In the genomic region with DNA sequence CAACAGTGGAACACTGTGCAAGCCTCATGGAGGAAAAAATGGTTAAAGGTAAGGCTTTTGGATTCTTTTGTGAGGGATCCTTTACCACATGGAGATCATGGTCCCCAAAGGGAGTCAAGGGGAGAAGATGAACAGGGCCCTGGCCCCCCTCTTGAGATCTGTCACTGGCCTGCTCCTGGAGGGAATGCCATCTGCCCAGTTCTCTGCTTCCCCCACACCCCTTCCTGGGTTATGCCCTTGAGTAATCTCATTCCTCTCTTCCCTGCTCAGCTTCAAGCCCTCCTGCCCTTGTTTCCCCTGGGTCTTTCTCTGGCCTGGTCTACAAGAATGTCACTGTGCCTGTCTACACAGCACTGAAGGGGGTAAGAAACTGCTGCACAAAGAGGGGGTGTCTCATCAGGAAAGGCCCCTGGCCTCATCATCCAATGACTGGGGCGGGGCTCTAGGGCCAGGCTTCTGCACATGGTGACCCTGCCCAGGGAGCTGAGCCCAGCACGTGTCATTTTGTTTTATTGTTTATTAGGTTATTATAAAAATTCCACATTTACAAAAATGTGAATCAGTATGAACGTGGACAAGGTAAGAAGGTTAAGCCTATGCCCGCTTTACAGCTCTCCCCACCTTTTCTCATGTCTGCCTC, we compare ENCODE assay signal across 18 cellular contexts. TPM values are rescaled to one million over a fixed set of nuclear protein-coding genes. Genes with fewer than 3 reads are reported as not detected.
"Had no signal": no experiment of that assay in that cellular context is flagged by ENCODE, and none has a peak within 500 bp of the region (broad histone marks: within the 10 kb centered on the region; RNA-seq: fewer than 3 reads in every experiment).

No MANE protein-coding gene starts in this region.

- DNase-seq: activated CD4-positive, alpha-beta T cell treated with anti-CD3 and anti-CD28 coated beads for 1 hour; activated CD4-positive, alpha-beta T cell treated with anti-CD3 and anti-CD28 coated beads, Interleukin-2, amount 50 U/mL, for 4 hours; activated T-cell treated with anti-CD3 and anti-CD28 coated beads for 4 hours; amniotic stem cell; body of pancreas; gastrocnemius medialis; heart right ventricle; left colon; midbrain; ovary; stimulated activated CD4-positive, alpha-beta T cell treated with anti-CD3 and anti-CD28 coated beads, Interleukin-15, amount 100 ng/mL, for 24 hours; stimulated activated CD4-positive, alpha-beta T cell treated with anti-CD3 and anti-CD28 coated beads, Interleukin-4, amount 100 ng/mL, for 24 hours; stimulated activated CD8-positive, alpha-beta memory T cell treated with anti-CD3 and anti-CD28 coated beads, Interleukin-4, amount 100 ng/mL, for 48 hours; T-cell; T1000 had no signal

- H3K4me3 ChIP-seq: body of pancreas, gastrocnemius medialis, heart right ventricle, lung, neural progenitor cell, ovary had no signal

- H3K27me3 ChIP-seq: body of pancreas, gastrocnemius medialis, heart right ventricle, neural progenitor cell, ovary had no signal

- ATAC-seq: body of pancreas, gastrocnemius medialis, heart right ventricle, left colon, T-cell had no signal

- H3K36me3 ChIP-seq: gastrocnemius medialis, heart right ventricle, neural progenitor cell, ovary had no signal

- H3K27ac ChIP-seq: body of pancreas, gastrocnemius medialis, heart right ventricle, neural progenitor cell, ovary had no signal

- H3K9me3 ChIP-seq: body of pancreas, gastrocnemius medialis, heart right ventricle, ovary had no signal

- H3K4me1 ChIP-seq: heart right ventricle had no signal

RNA-seq across cellular contexts. Expression of a gene that starts 36.7 kb away (rescaled TPM):
- total RNA-seq: myocyte had no signal
